1 cellular context compared by ENCODE assay signal in the genomic region with DNA sequence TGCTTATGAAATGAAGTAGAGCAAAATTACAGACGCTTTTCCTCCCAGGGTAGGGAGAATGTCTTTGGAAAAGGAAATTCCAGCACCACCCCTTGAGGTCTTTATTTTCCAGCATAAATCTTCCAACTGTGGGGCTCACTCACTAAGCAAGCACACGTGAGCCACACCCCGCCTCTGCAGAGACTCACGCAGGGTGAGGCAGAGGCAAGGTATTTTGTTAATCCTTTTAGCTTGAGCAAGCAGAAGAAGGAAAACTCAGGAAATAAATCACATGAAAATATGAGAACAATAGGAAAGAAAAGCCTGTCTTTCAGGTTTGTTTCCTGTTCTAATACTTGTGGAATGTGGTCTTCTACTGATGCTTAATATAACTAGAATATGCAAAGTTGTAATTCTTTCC.
A peak's percentile ranks its signal among the peaks of the same experiment; 100 is the strongest.
TF ChIP-seq lines count a peak whose summit lies in the region.

No MANE protein-coding gene starts in this region.

TF ChIP-seq in WTC11, 78 proteins besides CTCF, POLR2A, EP300 and RAD21 (continued from another document):
- TF ChIP-seq, protein P1, sequence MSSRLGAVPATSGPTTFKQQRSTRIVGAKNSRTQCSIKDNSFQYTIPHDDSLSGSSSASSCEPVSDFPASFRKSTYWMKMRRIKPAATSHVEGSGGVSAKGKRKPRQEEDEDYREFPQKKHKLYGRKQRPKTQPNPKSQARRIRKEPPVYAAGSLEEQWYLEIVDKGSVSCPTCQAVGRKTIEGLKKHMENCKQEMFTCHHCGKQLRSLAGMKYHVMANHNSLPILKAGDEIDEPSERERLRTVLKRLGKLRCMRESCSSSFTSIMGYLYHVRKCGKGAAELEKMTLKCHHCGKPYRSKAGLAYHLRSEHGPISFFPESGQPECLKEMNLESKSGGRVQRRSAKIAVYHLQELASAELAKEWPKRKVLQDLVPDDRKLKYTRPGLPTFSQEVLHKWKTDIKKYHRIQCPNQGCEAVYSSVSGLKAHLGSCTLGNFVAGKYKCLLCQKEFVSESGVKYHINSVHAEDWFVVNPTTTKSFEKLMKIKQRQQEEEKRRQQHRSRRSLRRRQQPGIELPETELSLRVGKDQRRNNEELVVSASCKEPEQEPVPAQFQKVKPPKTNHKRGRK (CRISPR knock-in tag; IDR thresholded peaks at IDR 0.05; ENCODE audit: borderline replicate concordance), result no peak
- TF ChIP-seq, protein P2, sequence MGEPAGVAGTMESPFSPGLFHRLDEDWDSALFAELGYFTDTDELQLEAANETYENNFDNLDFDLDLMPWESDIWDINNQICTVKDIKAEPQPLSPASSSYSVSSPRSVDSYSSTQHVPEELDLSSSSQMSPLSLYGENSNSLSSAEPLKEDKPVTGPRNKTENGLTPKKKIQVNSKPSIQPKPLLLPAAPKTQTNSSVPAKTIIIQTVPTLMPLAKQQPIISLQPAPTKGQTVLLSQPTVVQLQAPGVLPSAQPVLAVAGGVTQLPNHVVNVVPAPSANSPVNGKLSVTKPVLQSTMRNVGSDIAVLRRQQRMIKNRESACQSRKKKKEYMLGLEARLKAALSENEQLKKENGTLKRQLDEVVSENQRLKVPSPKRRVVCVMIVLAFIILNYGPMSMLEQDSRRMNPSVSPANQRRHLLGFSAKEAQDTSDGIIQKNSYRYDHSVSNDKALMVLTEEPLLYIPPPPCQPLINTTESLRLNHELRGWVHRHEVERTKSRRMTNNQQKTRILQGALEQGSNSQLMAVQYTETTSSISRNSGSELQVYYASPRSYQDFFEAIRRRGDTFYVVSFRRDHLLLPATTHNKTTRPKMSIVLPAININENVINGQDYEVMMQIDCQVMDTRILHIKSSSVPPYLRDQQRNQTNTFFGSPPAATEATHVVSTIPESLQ (CRISPR knock-in tag; IDR thresholded peaks at IDR 0.05), result no peak
- TF ChIP-seq, protein P3, sequence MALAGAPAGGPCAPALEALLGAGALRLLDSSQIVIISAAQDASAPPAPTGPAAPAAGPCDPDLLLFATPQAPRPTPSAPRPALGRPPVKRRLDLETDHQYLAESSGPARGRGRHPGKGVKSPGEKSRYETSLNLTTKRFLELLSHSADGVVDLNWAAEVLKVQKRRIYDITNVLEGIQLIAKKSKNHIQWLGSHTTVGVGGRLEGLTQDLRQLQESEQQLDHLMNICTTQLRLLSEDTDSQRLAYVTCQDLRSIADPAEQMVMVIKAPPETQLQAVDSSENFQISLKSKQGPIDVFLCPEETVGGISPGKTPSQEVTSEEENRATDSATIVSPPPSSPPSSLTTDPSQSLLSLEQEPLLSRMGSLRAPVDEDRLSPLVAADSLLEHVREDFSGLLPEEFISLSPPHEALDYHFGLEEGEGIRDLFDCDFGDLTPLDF (CRISPR knock-in tag; IDR thresholded peaks at IDR 0.05), result no peak
- TF ChIP-seq ESRRA (CRISPR knock-in tag; IDR thresholded peaks at IDR 0.05; ENCODE audit: borderline replicate concordance), result no peak
- peak; percentile 57; the same call in 1 of the 2 replicates for TF ChIP-seq ETV6 (CRISPR knock-in tag; IDR thresholded peaks at IDR 0.05)
- peak; percentile 67; the same call in 1 of the 2 replicates for TF ChIP-seq TEAD1 (CRISPR knock-in tag; IDR thresholded peaks at IDR 0.05)
- TF ChIP-seq TEAD4 (CRISPR knock-in tag; IDR thresholded peaks at IDR 0.05), result no peak
